In genomic region chr10:51878695-51879094, GRCh38 we compare ENCODE assay signal across 11 cellular contexts.
DNase-seq lines count a peak whose midpoint lies in the region; ATAC-seq and TF ChIP-seq lines count a peak whose summit lies in the region.
"Had no signal": no experiment of that assay in that cellular context is flagged by ENCODE, and none has a peak within 500 bp of the region (broad histone marks: within the 10 kb centered on the region; RNA-seq: fewer than 3 reads in every experiment).

No MANE protein-coding gene starts in this region.

- TF ChIP-seq EP300 in esophagus muscularis mucosa (IDR thresholded peaks at IDR 0.05): no peak

- DNase-seq in left ventricle myocardium inferior: no peak
- DNase-seq in left cardiac atrium: no peak
- DNase-seq in esophagus muscularis mucosa (ENCODE audit: extremely low spot score): no peak
- no peak for DNase-seq in nephron progenitor cell
- DNase-seq in ecto neural progenitor cell (ENCODE audit: low spot score): no peak
- DNase-seq in DMS53 treated with DMSO at 0.1 percent for 48 hours (lab: John Stamatoyannopoulos, UW; ENCODE audit: unreplicated experiment): no peak
- DNase-seq: activated CD4-positive, CD25-positive, alpha-beta regulatory T cell; midbrain had no signal

- ATAC-seq in left cardiac atrium (no peak), HG03354 (IDR thresholded peaks at IDR 0.05; ENCODE audit: poor library complexity, severe bottlenecking, unreplicated experiment) (peak; percentile 23), HG02763 (IDR thresholded peaks at IDR 0.05; ENCODE audit: unreplicated experiment) (no peak)

- H3K4me1 ChIP-seq in left ventricle myocardium inferior: peaks cover 35% of the 10 kb centered on the region
- H3K4me1 ChIP-seq in esophagus muscularis mucosa: peaks cover 4 to 13% (median 8%) of the 10 kb centered on the region in 4 donors

- H3K27me3 Mint-ChIP-seq in nephron progenitor cell (ENCODE audit: low read depth, poor library complexity): no peaks in the 10 kb centered on the region

- H3K9me3 Mint-ChIP-seq in nephron progenitor cell: peaks cover 4% of the 10 kb centered on the region

- TF ChIP-seq CTCF in left ventricle myocardium inferior (IDR thresholded peaks at IDR 0.05; ENCODE audit: borderline replicate concordance): no peak
- no peak for TF ChIP-seq CTCF in esophagus muscularis mucosa (IDR thresholded peaks at IDR 0.05)
- no peak for TF ChIP-seq CTCF in nephron progenitor cell (IDR thresholded peaks at IDR 0.05)

- H3K4me3 ChIP-seq in left ventricle myocardium inferior (no peak overlapping the region), esophagus muscularis mucosa (no peak overlapping the region)

- peaks cover 13% of the 10 kb centered on the region for H3K9me3 ChIP-seq in left ventricle myocardium inferior (replicated peaks)
- no peaks in the 10 kb centered on the region for H3K9me3 ChIP-seq in esophagus muscularis mucosa

- H3K4me1 Mint-ChIP-seq in nephron progenitor cell: peaks cover 4% of the 10 kb centered on the region

- intact Hi-C loops in left ventricle myocardium inferior (cut with micrococcal nuclease): no loop called here
- intact Hi-C loops in left cardiac atrium (cut with DNase I): no loop called here
- intact Hi-C loops in esophagus muscularis mucosa (cut with DNase I): no loop called here

- no peak overlapping the region for H3K27ac Mint-ChIP-seq in nephron progenitor cell

- H3K36me3 ChIP-seq in left ventricle myocardium inferior (no peaks in the 10 kb centered on the region), esophagus muscularis mucosa (no peaks in the 10 kb centered on the region)

- peak overlapping the region; percentile 73 for H3K27ac ChIP-seq in left ventricle myocardium inferior (replicated peaks)
- H3K27ac ChIP-seq in esophagus muscularis mucosa (replicated peaks in 1 of 4): peak overlapping the region; percentile 15 to 41 (median 30)
- H3K27ac ChIP-seq: C4-2B had no signal

- no peak for TF ChIP-seq POLR2A in esophagus muscularis mucosa (IDR thresholded peaks at IDR 0.05; ENCODE audit: low read depth)

- no peaks in the 10 kb centered on the region for H3K27me3 ChIP-seq in left ventricle myocardium inferior (ENCODE audit: low read depth)
- no peaks in the 10 kb centered on the region for H3K27me3 ChIP-seq in esophagus muscularis mucosa

- H3K4me3 Mint-ChIP-seq in nephron progenitor cell: no peak overlapping the region

- H3K36me3 Mint-ChIP-seq in nephron progenitor cell (ENCODE audit: low read depth): no peaks in the 10 kb centered on the region
